ENCODE assay signal across 12 cellular contexts in the genomic region with DNA sequence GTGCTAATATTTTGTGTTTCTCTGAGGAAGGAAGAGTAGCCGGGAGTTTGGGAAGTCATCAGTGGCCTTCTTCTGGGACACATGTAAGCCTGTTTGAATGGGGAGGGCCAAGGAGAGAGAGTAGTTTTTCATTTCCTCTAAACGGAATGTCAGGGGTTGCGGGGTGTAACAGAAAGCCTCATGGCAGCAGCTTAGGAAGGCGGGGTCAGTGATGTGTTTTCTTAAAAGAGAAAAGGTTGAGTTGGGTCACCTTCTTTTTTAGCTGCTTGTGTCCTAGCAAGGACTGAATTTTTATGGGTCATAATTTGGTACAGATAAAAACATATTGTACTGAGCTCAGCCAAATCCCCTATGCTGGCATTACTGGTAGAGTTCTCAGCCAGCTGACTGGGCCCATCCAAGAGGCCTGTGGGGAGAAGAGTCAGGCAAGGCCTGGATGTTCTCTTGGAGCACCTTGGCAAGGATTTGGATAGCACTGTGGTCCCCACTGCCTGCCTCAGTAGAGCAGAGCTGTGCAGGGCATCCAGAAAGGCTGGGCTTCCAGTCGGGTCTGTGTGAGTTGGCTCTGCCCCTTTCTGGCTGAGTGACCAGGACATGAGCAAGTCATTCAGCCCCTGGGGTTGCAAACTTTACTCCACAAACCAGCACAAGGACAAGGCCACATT. TPM values are rescaled to one million over a fixed set of nuclear protein-coding genes. Genes with fewer than 3 reads are reported as not detected.
DNase-seq lines count a peak whose midpoint lies in the region; ATAC-seq and TF ChIP-seq lines count a peak whose summit lies in the region.
"Had no signal": no experiment of that assay in that cellular context is flagged by ENCODE, and none has a peak within 500 bp of the region (broad histone marks: within the 10 kb centered on the region; RNA-seq: fewer than 3 reads in every experiment).

No MANE protein-coding gene starts in this region.

- H3K36me3 Mint-ChIP-seq in activated T-cell treated with anti-CD3 and anti-CD28 coated beads, Interleukin-2, amount 50 U/mL, for 24 hours (ENCODE audit: low read depth), result no peaks in the 10 kb centered on the region
- no peaks in the 10 kb centered on the region for H3K36me3 Mint-ChIP-seq in natural killer cell
- H3K36me3 Mint-ChIP-seq: activated naive CD8-positive, alpha-beta T cell treated with anti-CD3 and anti-CD28 coated beads, Interleukin-2, amount 10 ng/mL, durations not matched to agents 7 days and 5 days had no signal

- TF ChIP-seq POLR2A in lower leg skin (IDR thresholded peaks at IDR 0.05), result no peak

- H3K4me3 Mint-ChIP-seq in activated T-cell treated with anti-CD3 and anti-CD28 coated beads, Interleukin-2, amount 50 U/mL, for 24 hours, result no peak overlapping the region
- H3K4me3 Mint-ChIP-seq in natural killer cell, result no peak overlapping the region
- H3K4me3 Mint-ChIP-seq: activated naive CD8-positive, alpha-beta T cell treated with anti-CD3 and anti-CD28 coated beads, Interleukin-2, amount 10 ng/mL, durations not matched to agents 7 days and 5 days had no signal

- no peak for ATAC-seq in HG02623 (IDR thresholded peaks at IDR 0.05; ENCODE audit: unreplicated experiment)
- ATAC-seq in natural killer cell, result no peak
- no peak for ATAC-seq in HG03175 (IDR thresholded peaks at IDR 0.05; ENCODE audit: unreplicated experiment)

- H3K27ac ChIP-seq in esophagus (ENCODE audit: low read depth in 2 of 2, low read length in 1 of 2) (peak overlapping the region; percentile 53 to 69), subcutaneous abdominal adipose tissue (ENCODE audit: low read depth, low read length) (peak overlapping the region; percentile 69)

- no peaks in the 10 kb centered on the region for H3K9me3 ChIP-seq in esophagus (ENCODE audit: control insufficient read depth in 2 of 2, insufficient read depth in 1 of 2, low read depth in 1 of 2, low read length in 1 of 2)
- H3K9me3 ChIP-seq in subcutaneous abdominal adipose tissue (ENCODE audit: control insufficient read depth in 5 of 5, low read length in 5 of 5), result no peaks in the 10 kb centered on the region

- no peak overlapping the region for H3K27ac Mint-ChIP-seq in activated T-cell treated with anti-CD3 and anti-CD28 coated beads, Interleukin-2, amount 50 U/mL, for 24 hours
- H3K27ac Mint-ChIP-seq in natural killer cell, result no peak overlapping the region
- H3K27ac Mint-ChIP-seq: activated naive CD8-positive, alpha-beta T cell treated with anti-CD3 and anti-CD28 coated beads, Interleukin-2, amount 10 ng/mL, durations not matched to agents 7 days and 5 days had no signal

- no peaks in the 10 kb centered on the region for H3K36me3 ChIP-seq in esophagus (ENCODE audit: control insufficient read depth in 2 of 2, insufficient read depth in 2 of 2, low read length in 1 of 2)
- no peaks in the 10 kb centered on the region for H3K36me3 ChIP-seq in subcutaneous abdominal adipose tissue (ENCODE audit: control insufficient read depth in 5 of 5, insufficient read depth in 5 of 5, low read length in 5 of 5)

- WGBS in esophagus, 2 donors, result 57% methylated on average over 5 of the region's 5 CpGs
- 41 to 61% methylated on average over 5 of the region's 5 CpGs for WGBS in lower leg skin, 2 donors

- no peaks in the 10 kb centered on the region for H3K9me3 Mint-ChIP-seq in activated T-cell treated with anti-CD3 and anti-CD28 coated beads, Interleukin-2, amount 50 U/mL, for 24 hours
- no peaks in the 10 kb centered on the region for H3K9me3 Mint-ChIP-seq in natural killer cell
- H3K9me3 Mint-ChIP-seq: activated naive CD8-positive, alpha-beta T cell treated with anti-CD3 and anti-CD28 coated beads, Interleukin-2, amount 10 ng/mL, durations not matched to agents 7 days and 5 days had no signal

- DNase-seq in M059J (ENCODE audit: low read depth) (peak; percentile 48), lower leg skin (ENCODE audit: low spot score in 2 of 2) (peak; percentile 76 to 92), natural killer cell (no peak)
- DNase-seq in activated T-cell treated with anti-CD3 and anti-CD28 coated beads, Interleukin-2, amount 50 U/mL, for 24 hours, result no peak
- DNase-seq: activated CD8-positive, alpha-beta memory T cell treated with anti-CD3 and anti-CD28 coated beads, Interleukin-2, amount 50 U/mL, for 4 hours; activated naive CD8-positive, alpha-beta T cell treated with anti-CD3 and anti-CD28 coated beads, Interleukin-2, amount 10 ng/mL, durations not matched to agents 7 days and 5 days; GOT3; NCI-H2171 treated with DMSO at 0.1 percent for 48 hours had no signal

- H3K4me1 ChIP-seq in esophagus (ENCODE audit: control insufficient read depth in 2 of 2, insufficient read depth in 2 of 2, low read length in 1 of 2) (peaks cover 0 to 9% of the 10 kb centered on the region in 2 donors), subcutaneous abdominal adipose tissue (ENCODE audit: control insufficient read depth in 5 of 5, insufficient read depth in 5 of 5, low read length in 5 of 5) (peaks cover 4 to 44% (median 38%) of the 10 kb centered on the region in 5 donors)

- peaks cover 10% of the 10 kb centered on the region for H3K27me3 Mint-ChIP-seq in activated T-cell treated with anti-CD3 and anti-CD28 coated beads, Interleukin-2, amount 50 U/mL, for 24 hours
- H3K27me3 Mint-ChIP-seq in natural killer cell (ENCODE audit: low read depth in 2 of 2), result peaks cover 24 to 47% of the 10 kb centered on the region in 2 donors

- H3K4me3 ChIP-seq in esophagus (ENCODE audit: low read depth in 1 of 2, low read length in 2 of 2) (no peak overlapping the region), lower leg skin (ENCODE audit: low read depth, poor library complexity, severe bottlenecking) (no peak overlapping the region), subcutaneous abdominal adipose tissue (ENCODE audit: low read depth in 1 of 5, low read length in 5 of 5) (no peak overlapping the region)

- peak overlapping the region in 1 of 5 donors; percentile 17 for H3K9ac ChIP-seq in subcutaneous abdominal adipose tissue (ENCODE audit: low read length in 5 of 5)

- H3K4me1 Mint-ChIP-seq in activated T-cell treated with anti-CD3 and anti-CD28 coated beads, Interleukin-2, amount 50 U/mL, for 24 hours (ENCODE audit: low read depth), result no peaks in the 10 kb centered on the region
- H3K4me1 Mint-ChIP-seq in natural killer cell, result no peaks in the 10 kb centered on the region
- H3K4me1 Mint-ChIP-seq: activated naive CD8-positive, alpha-beta T cell treated with anti-CD3 and anti-CD28 coated beads, Interleukin-2, amount 10 ng/mL, durations not matched to agents 7 days and 5 days had no signal

- intact Hi-C loops in lower leg skin (cut with DNase I; ENCODE audit: low total_unique reads), result no loop called here
- intact Hi-C loops in natural killer cell (cut with micrococcal nuclease), result no loop called here

- H3K27me3 ChIP-seq in esophagus (ENCODE audit: control insufficient read depth in 1 of 2, insufficient read depth in 2 of 2, low read length in 2 of 2) (no peaks in the 10 kb centered on the region), subcutaneous abdominal adipose tissue (ENCODE audit: control insufficient read depth in 5 of 5, insufficient read depth in 4 of 5, low read length in 5 of 5) (no peaks in the 10 kb centered on the region)

- TF ChIP-seq CTCF in lower leg skin (IDR thresholded peaks at IDR 0.05) (no peak), natural killer cell (IDR thresholded peaks at IDR 0.05) (no peak)

RNA-seq across cellular contexts. Expression of gene NAV2, which starts 29.4 kb away (rescaled TPM):
- 6.4 and 15.6 TPM in 2 replicates for total RNA-seq in M059J (2014; rRNA removed; shearing (Covaris generic))
- 1 to 10 TPM; 4.3 to 9.7 TPM for polyA plus RNA-seq in esophagus
- 10 to 100 TPM in 3 of 4 donors, 1 to 10 TPM in 1; 5.8 to 30.7 (median 21.0) TPM for total RNA-seq in lower leg skin
- total RNA-seq in natural killer cell, result 1 to 10 TPM in 1 of 3 donors, under 1 TPM in 2; 0.14 to 1.6 (median 0.43) TPM

Comparison
In these comparisons a context has a peak if more than half of its experiments do, and no peak if none do; other contexts are left out.
1. DNase-seq: peak in M059J (single experiment) and lower leg skin (2 of 2); none in activated T-cell treated with anti-CD3 and anti-CD28 coated beads, Interleukin-2, amount 50 U/mL, for 24 hours (single experiment) and natural killer cell (single experiment).